1 cellular context compared by ENCODE assay signal in the genomic region with DNA sequence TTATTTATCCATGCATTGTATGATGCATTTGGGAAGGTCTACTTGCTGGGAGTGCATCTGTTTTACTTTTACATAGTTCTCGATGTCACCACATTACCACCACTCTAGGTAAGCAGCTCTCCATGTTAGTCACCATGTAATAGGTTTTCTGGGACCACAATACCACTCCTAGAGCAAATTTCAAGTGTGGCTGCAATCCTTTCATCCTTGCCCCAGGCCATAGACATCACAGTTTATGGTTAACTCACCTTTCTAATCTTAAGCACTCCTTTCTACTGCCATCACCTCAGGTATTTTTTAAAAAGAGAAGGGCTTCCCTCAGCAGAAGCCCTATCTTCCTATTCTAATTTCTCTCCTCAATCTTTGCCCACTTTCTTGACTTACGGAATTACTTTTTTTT.
TF ChIP-seq lines count a peak whose summit lies in the region.

No MANE protein-coding gene starts in this region.

TF ChIP-seq in HepG2, 621 proteins besides CTCF, POLR2A, EP300 and RAD21:
- TF ChIP-seq THYN1 (CRISPR knock-in tag; IDR thresholded peaks at IDR 0.05; ENCODE audit: borderline replicate concordance, low read depth) (no peak), NFE2L1 (CRISPR knock-in tag; IDR thresholded peaks at IDR 0.05; ENCODE audit: borderline replicate concordance) (no peak), ZNF660 (CRISPR knock-in tag; IDR thresholded peaks at IDR 0.05; ENCODE audit: borderline replicate concordance, low read depth) (no peak), NR2C2 (CRISPR knock-in tag; IDR thresholded peaks at IDR 0.05; ENCODE audit: borderline replicate concordance) (no peak)
- TF ChIP-seq, protein P1, sequence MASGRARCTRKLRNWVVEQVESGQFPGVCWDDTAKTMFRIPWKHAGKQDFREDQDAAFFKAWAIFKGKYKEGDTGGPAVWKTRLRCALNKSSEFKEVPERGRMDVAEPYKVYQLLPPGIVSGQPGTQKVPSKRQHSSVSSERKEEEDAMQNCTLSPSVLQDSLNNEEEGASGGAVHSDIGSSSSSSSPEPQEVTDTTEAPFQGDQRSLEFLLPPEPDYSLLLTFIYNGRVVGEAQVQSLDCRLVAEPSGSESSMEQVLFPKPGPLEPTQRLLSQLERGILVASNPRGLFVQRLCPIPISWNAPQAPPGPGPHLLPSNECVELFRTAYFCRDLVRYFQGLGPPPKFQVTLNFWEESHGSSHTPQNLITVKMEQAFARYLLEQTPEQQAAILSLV (CRISPR knock-in tag; IDR thresholded peaks at IDR 0.05; ENCODE audit: borderline replicate concordance), result no peak
- TF ChIP-seq, protein P2, sequence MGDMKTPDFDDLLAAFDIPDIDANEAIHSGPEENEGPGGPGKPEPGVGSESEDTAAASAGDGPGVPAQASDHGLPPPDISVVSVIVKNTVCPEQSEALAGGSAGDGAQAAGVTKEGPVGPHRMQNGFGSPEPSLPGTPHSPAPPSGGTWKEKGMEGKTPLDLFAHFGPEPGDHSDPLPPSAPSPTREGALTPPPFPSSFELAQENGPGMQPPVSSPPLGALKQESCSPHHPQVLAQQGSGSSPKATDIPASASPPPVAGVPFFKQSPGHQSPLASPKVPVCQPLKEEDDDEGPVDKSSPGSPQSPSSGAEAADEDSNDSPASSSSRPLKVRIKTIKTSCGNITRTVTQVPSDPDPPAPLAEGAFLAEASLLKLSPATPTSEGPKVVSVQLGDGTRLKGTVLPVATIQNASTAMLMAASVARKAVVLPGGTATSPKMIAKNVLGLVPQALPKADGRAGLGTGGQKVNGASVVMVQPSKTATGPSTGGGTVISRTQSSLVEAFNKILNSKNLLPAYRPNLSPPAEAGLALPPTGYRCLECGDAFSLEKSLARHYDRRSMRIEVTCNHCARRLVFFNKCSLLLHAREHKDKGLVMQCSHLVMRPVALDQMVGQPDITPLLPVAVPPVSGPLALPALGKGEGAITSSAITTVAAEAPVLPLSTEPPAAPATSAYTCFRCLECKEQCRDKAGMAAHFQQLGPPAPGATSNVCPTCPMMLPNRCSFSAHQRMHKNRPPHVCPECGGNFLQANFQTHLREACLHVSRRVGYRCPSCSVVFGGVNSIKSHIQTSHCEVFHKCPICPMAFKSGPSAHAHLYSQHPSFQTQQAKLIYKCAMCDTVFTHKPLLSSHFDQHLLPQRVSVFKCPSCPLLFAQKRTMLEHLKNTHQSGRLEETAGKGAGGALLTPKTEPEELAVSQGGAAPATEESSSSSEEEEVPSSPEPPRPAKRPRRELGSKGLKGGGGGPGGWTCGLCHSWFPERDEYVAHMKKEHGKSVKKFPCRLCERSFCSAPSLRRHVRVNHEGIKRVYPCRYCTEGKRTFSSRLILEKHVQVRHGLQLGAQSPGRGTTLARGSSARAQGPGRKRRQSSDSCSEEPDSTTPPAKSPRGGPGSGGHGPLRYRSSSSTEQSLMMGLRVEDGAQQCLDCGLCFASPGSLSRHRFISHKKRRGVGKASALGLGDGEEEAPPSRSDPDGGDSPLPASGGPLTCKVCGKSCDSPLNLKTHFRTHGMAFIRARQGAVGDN (CRISPR knock-in tag; IDR thresholded peaks at IDR 0.05), result no peak
- TF ChIP-seq, protein P3, sequence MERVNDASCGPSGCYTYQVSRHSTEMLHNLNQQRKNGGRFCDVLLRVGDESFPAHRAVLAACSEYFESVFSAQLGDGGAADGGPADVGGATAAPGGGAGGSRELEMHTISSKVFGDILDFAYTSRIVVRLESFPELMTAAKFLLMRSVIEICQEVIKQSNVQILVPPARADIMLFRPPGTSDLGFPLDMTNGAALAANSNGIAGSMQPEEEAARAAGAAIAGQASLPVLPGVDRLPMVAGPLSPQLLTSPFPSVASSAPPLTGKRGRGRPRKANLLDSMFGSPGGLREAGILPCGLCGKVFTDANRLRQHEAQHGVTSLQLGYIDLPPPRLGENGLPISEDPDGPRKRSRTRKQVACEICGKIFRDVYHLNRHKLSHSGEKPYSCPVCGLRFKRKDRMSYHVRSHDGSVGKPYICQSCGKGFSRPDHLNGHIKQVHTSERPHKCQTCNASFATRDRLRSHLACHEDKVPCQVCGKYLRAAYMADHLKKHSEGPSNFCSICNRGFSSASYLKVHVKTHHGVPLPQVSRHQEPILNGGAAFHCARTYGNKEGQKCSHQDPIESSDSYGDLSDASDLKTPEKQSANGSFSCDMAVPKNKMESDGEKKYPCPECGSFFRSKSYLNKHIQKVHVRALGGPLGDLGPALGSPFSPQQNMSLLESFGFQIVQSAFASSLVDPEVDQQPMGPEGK (CRISPR knock-in tag; IDR thresholded peaks at IDR 0.05), result no peak
- TF ChIP-seq, protein P4, sequence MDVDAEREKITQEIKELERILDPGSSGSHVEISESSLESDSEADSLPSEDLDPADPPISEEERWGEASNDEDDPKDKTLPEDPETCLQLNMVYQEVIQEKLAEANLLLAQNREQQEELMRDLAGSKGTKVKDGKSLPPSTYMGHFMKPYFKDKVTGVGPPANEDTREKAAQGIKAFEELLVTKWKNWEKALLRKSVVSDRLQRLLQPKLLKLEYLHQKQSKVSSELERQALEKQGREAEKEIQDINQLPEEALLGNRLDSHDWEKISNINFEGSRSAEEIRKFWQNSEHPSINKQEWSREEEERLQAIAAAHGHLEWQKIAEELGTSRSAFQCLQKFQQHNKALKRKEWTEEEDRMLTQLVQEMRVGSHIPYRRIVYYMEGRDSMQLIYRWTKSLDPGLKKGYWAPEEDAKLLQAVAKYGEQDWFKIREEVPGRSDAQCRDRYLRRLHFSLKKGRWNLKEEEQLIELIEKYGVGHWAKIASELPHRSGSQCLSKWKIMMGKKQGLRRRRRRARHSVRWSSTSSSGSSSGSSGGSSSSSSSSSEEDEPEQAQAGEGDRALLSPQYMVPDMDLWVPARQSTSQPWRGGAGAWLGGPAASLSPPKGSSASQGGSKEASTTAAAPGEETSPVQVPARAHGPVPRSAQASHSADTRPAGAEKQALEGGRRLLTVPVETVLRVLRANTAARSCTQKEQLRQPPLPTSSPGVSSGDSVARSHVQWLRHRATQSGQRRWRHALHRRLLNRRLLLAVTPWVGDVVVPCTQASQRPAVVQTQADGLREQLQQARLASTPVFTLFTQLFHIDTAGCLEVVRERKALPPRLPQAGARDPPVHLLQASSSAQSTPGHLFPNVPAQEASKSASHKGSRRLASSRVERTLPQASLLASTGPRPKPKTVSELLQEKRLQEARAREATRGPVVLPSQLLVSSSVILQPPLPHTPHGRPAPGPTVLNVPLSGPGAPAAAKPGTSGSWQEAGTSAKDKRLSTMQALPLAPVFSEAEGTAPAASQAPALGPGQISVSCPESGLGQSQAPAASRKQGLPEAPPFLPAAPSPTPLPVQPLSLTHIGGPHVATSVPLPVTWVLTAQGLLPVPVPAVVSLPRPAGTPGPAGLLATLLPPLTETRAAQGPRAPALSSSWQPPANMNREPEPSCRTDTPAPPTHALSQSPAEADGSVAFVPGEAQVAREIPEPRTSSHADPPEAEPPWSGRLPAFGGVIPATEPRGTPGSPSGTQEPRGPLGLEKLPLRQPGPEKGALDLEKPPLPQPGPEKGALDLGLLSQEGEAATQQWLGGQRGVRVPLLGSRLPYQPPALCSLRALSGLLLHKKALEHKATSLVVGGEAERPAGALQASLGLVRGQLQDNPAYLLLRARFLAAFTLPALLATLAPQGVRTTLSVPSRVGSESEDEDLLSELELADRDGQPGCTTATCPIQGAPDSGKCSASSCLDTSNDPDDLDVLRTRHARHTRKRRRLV (CRISPR knock-in tag; IDR thresholded peaks at IDR 0.05), result no peak
- TF ChIP-seq, protein P5, sequence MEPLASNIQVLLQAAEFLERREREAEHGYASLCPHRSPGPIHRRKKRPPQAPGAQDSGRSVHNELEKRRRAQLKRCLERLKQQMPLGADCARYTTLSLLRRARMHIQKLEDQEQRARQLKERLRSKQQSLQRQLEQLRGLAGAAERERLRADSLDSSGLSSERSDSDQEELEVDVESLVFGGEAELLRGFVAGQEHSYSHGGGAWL (CRISPR knock-in tag; IDR thresholded peaks at IDR 0.05), result no peak
